Comparison of ENCODE assay signal across 20 cellular contexts in the genomic region with DNA sequence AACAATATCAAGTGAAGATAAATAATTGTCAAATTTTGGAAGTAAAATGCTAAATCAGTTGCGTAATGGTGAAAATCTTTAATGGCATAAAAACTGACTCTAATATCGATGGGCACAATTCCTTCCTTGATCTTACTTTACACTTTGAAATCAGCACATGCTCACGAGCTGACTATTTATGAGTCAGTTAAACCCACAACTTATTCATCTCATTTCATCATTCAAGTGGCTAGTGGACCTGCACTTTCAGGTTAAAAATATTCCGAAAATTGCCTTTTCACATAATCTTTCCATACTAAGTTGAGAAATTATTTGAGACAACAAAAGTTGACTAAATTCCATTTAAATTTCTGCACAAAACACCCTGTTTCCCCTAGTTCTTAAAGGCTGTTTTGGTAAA.
DNase-seq lines count a peak whose midpoint lies in the region; ATAC-seq and TF ChIP-seq lines count a peak whose summit lies in the region.
"Had no signal": no experiment of that assay in that cellular context is flagged by ENCODE, and none has a peak within 500 bp of the region (broad histone marks: within the 10 kb centered on the region; RNA-seq: fewer than 3 reads in every experiment).

No MANE protein-coding gene starts in this region.

- H3K4me2 ChIP-seq in osteoblast (ENCODE audit: insufficient read depth, low read length), result peak overlapping the region; percentile 48

- no peaks in the 10 kb centered on the region for H4K20me1 ChIP-seq in osteoblast (ENCODE audit: insufficient read depth, low read length)

- H3K4me3 ChIP-seq in osteoblast (ENCODE audit: insufficient read depth, low read length), result no peak overlapping the region
- H3K4me3 ChIP-seq: sigmoid colon had no signal

- ATAC-seq in HG02970 (IDR thresholded peaks at IDR 0.05; ENCODE audit: low FRiP score, unreplicated experiment), result no peak
- no peak for ATAC-seq in Right ventricle myocardium inferior
- ATAC-seq in activated CD4-positive, CD25-positive, alpha-beta regulatory T cell treated with anti-CD3 and anti-CD28 coated beads, Interleukin-2, amount 50 U/mL, for 24 hours, result no peak
- ATAC-seq: stimulated activated memory B cell treated with anti-CD40 and anti-IgM and Interleukin-4, amounts not matched to agents 10 μg/mL and 1 μg/mL and 100 μg/mL, for 72 hours had no signal

- H3K79me2 ChIP-seq in osteoblast (ENCODE audit: insufficient read depth, low read length), result no peaks in the 10 kb centered on the region

- TF ChIP-seq POLR2A in erythroblast (IDR thresholded peaks at IDR 0.05; ENCODE audit: low read length), result no peak

- H2AFZ ChIP-seq in osteoblast (ENCODE audit: low read length), result no peak overlapping the region

- no peaks in the 10 kb centered on the region for H3K9me3 ChIP-seq in osteoblast (ENCODE audit: low read depth, low read length)
- H3K9me3 ChIP-seq: BE2C, sigmoid colon had no signal

- H3K4me1 ChIP-seq in osteoblast (ENCODE audit: insufficient read depth, low read length), result peaks cover 40% of the 10 kb centered on the region
- H3K4me1 ChIP-seq: sigmoid colon had no signal

- DNase-seq in GM03348 (ENCODE audit: low spot score) (peak; percentile 37), RPMI7951 (ENCODE audit: low read depth) (peak; percentile 71), dedifferentiated amniotic fluid mesenchymal stem cell (ENCODE audit: extremely low spot score) (peak; percentile 57), osteoblast (ENCODE audit: insufficient read length, low spot score, missing footprints) (no peak), erythroblast (lab: John Stamatoyannopoulos, UW) (no peak), Right ventricle myocardium inferior (ENCODE audit: missing footprints) (no peak)
- DNase-seq: activated B cell treated with CpG ODN at 0.5 μM for 24 hours; activated CD8-positive, alpha-beta memory T cell treated with anti-CD3 and anti-CD28 coated beads, Interleukin-2, amount 50 U/mL, for 4 hours; activated naive CD4-positive, alpha-beta T cell treated with Interleukin-2 at 50 U/mL for 16 hours; BE2C; central memory CD4-positive, alpha-beta T cell; DMS 273 treated with DMSO at 0.1 percent for 48 hours; H9; NCI-H1436 treated with DMSO at 0.1 percent for 48 hours; NCI-H510A treated with DMSO at 0.1 percent for 48 hours; nucleus accumbens; sigmoid colon had no signal

- H3K27ac ChIP-seq in osteoblast (ENCODE audit: low read depth, low read length), result peak overlapping the region; percentile 90
- H3K27ac ChIP-seq: sigmoid colon had no signal

- intact Hi-C loops in Right ventricle myocardium inferior (cut with DNase I), result no loop called here

- H3K27me3 ChIP-seq in osteoblast (ENCODE audit: insufficient read depth, low read length), result no peaks in the 10 kb centered on the region
- H3K27me3 ChIP-seq: BE2C, sigmoid colon had no signal

- H3K36me3 ChIP-seq in osteoblast (ENCODE audit: insufficient read depth, low read length), result no peaks in the 10 kb centered on the region
- H3K36me3 ChIP-seq: BE2C, sigmoid colon had no signal

- TF ChIP-seq CTCF in osteoblast (IDR thresholded peaks at IDR 0.05; ENCODE audit: extremely low read depth, low read depth, low read length), result no peak

Comparison
In these comparisons a context has a peak if more than half of its experiments do, and no peak if none do; other contexts are left out.
1. DNase-seq: peak in GM03348 (single experiment), RPMI7951 (single experiment) and dedifferentiated amniotic fluid mesenchymal stem cell (single experiment); none in osteoblast (single experiment), erythroblast (0 of 2) and Right ventricle myocardium inferior (single experiment).